Comparison of ENCODE assay signal across 9 cellular contexts in the genomic region with DNA sequence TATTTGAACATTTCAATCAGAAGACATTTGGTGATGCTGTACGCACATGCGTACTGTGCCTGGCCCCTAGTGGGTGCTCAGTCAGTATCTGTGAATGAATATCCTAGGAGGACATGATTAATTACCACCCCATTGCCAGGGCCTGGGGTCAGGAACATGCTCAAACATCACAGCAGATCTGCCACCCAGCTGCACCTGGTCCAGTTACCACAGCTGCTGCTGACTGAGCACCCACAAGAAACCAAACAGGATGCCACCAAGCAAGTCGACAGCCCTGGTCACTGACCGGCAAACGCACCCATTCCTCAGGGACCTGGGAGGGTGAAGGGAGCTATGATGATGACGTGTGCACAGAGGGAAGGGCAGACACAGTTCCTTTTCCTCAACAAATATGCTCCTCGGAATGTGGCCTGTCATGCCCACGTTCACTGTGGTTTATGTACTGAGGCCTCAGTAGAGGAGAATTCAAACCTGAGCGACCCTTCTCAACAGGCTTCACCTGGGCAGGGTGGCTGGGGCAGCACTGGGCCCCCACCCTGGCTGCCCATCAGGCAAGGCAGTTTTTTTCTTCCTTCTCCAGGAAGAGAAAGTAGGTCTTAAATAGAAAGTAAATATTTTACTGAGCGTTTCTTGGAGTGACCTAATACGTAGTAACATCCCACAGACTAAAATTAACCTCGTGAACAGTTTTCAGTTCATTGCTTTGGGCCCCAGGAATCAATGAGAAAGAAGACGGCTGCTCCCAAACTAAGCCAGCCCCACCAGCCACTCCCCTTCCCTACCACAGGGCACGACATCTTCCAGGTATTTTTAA. TPM values are rescaled to one million over a fixed set of nuclear protein-coding genes. Genes with fewer than 3 reads are reported as not detected.
DNase-seq lines count a peak whose midpoint lies in the region; ATAC-seq, FAIRE-seq and TF ChIP-seq lines count a peak whose summit lies in the region.
"Had no signal": no experiment of that assay in that cellular context is flagged by ENCODE, and none has a peak within 500 bp of the region (broad histone marks: within the 10 kb centered on the region; RNA-seq: fewer than 3 reads in every experiment).

No MANE protein-coding gene starts in this region.

- H3K4me3 ChIP-seq in WI38 (ENCODE audit: low read depth, low read length) (peak overlapping the region; percentile 16; the same call in 1 of the 2 replicates), stomach (peak overlapping the region in 1 of 4 donors; percentile 13)

- TF ChIP-seq CTCF in WI38 (IDR thresholded peaks at IDR 0.05; ENCODE audit: low read depth, low read length) (no peak), stomach (IDR thresholded peaks at IDR 0.05) (no peak)

- no peaks in the 10 kb centered on the region for H3K27me3 ChIP-seq in stomach

- peak overlapping the region; percentile 84 to 100 (median 98) for H3K27ac ChIP-seq in stomach

- FAIRE-seq in islet of Langerhans (lab: Jason Lieb, UNC), result peak; percentile 66

- ATAC-seq in GM21825 (IDR thresholded peaks at IDR 0.05; ENCODE audit: unreplicated experiment) (peak; percentile 60), GM21619 (IDR thresholded peaks at IDR 0.05; ENCODE audit: unreplicated experiment) (no peak), GM21360 (IDR thresholded peaks at IDR 0.05; ENCODE audit: unreplicated experiment) (no peak), HG03432 (IDR thresholded peaks at IDR 0.05; ENCODE audit: unreplicated experiment) (no peak)

- 20 to 27% (median 23%) methylated on average over 12 to 14 of the region's 14 CpGs for WGBS in stomach, 5 donors

- peaks cover 0 to 8% (median 2%) of the 10 kb centered on the region in 4 donors for H3K36me3 ChIP-seq in stomach

- intact Hi-C loops in stomach (cut with DNase I; ENCODE audit: low total_unique reads), result no loop called here

- peaks cover 79 to 100% (median 93%) of the 10 kb centered on the region in 4 donors for H3K4me1 ChIP-seq in stomach

- no peaks in the 10 kb centered on the region for H3K9me3 ChIP-seq in stomach

- no peak for TF ChIP-seq POLR2A in stomach (IDR thresholded peaks at IDR 0.05)

- DNase-seq in stomach, result peak; percentile 45
- DNase-seq in OCI-M2 (lab: John Stamatoyannopoulos, UW; ENCODE audit: unreplicated experiment), result no peak
- DNase-seq: NCI-H526 treated with DMSO at 0.1 percent for 48 hours had no signal

- TF ChIP-seq EP300 in stomach (IDR thresholded peaks at IDR 0.05), result peak; percentile 11

RNA-seq across cellular contexts. Expression of gene CTBP2, which starts 13.4 kb away (rescaled TPM):
- 100 to 1,000 TPM in 2 of 5 donors, 10 to 100 TPM in 3; 58.6 to 169 (median 80.5) TPM for total RNA-seq in stomach
- 10 to 100 TPM; 21.3 to 41.2 (median 34.6) TPM for polyA plus RNA-seq in stomach
